Comparison of ENCODE assay signal across 7 cellular contexts in the genomic region with DNA sequence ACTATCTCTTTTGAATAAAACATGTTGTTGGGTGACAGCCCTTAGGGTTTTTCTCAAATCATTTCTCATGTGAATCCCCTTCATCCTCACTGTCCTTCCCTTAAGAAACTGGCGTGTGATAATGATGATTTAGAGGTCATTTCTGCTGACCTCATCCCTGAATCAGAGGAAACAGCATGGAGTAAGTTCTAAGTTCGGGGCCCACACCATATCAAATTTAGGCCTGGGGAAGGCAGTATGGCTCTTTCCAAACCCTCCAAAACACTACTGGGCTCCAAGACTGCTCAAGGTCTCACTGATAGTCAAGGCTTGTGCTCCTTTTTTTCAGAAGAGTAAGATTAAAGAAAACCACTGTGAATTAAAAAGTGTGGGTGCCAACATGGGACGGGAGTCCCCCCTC. TPM values are rescaled to one million over a fixed set of nuclear protein-coding genes. Genes with fewer than 3 reads are reported as not detected.
DNase-seq lines count a peak whose midpoint lies in the region; ATAC-seq and TF ChIP-seq lines count a peak whose summit lies in the region.

No MANE protein-coding gene starts in this region.

- H3K27me3 ChIP-seq in HUES64 (ENCODE audit: insufficient read depth, low read length), result peaks cover 10% of the 10 kb centered on the region
- no peaks in the 10 kb centered on the region for H3K27me3 ChIP-seq in hepatocyte

- no peak for ATAC-seq in activated CD8-positive, alpha-beta T cell treated with anti-CD3 and anti-CD28 coated beads, Interleukin-2, amount 10 ng/mL, durations not matched to agents 7 days and 5 days
- no peak for ATAC-seq in stimulated activated naive B cell treated with anti-CD40 and anti-IgM and Interleukin-4, amounts not matched to agents 10 μg/mL and 1 μg/mL and 100 μg/mL, for 72 hours (replicated peaks)
- no peak for ATAC-seq in HG03354 (IDR thresholded peaks at IDR 0.05; ENCODE audit: poor library complexity, severe bottlenecking, unreplicated experiment)

- peaks cover 58% of the 10 kb centered on the region for H3K4me1 Mint-ChIP-seq in activated CD8-positive, alpha-beta T cell treated with anti-CD3 and anti-CD28 coated beads, Interleukin-2, amount 10 ng/mL, durations not matched to agents 7 days and 5 days (ENCODE audit: low read depth)
- peaks cover 34 to 48% of the 10 kb centered on the region in 2 donors for H3K4me1 Mint-ChIP-seq in stimulated activated naive B cell treated with anti-CD40 and anti-IgM and Interleukin-4, amounts not matched to agents 10 μg/mL and 1 μg/mL and 100 μg/mL, for 72 hours

- H3K9me2 ChIP-seq in hepatocyte (replicated peaks; ENCODE audit: insufficient read depth), result no peaks in the 10 kb centered on the region

- H3K4me2 ChIP-seq in hepatocyte, result peak overlapping the region; percentile 77

- no peaks in the 10 kb centered on the region for H3K9me3 Mint-ChIP-seq in activated CD8-positive, alpha-beta T cell treated with anti-CD3 and anti-CD28 coated beads, Interleukin-2, amount 10 ng/mL, durations not matched to agents 7 days and 5 days (ENCODE audit: insufficient read depth)
- H3K9me3 Mint-ChIP-seq in stimulated activated naive B cell treated with anti-CD40 and anti-IgM and Interleukin-4, amounts not matched to agents 10 μg/mL and 1 μg/mL and 100 μg/mL, for 72 hours, result no peaks in the 10 kb centered on the region

- CTCF ChIA-PET in activated CD8-positive, alpha-beta T cell treated with anti-CD3 and anti-CD28 coated beads, Interleukin-2, amount 10 ng/mL, durations not matched to agents 7 days and 5 days (lab: Charles Lee), result interaction anchor here (0.8 to 8.2 kb wide), 16 partner anchors 11 to 321 kb away, joined by 3 to 107 read pairs (median 7); a partner anchor contains a TSS

- no peak overlapping the region for H3K9ac ChIP-seq in HUES64 (ENCODE audit: low read depth, low read length)

- H3K27ac ChIP-seq in HUES64 (ENCODE audit: low read depth, low read length) (no peak overlapping the region), hepatocyte (peak overlapping the region; percentile 83)

- POLR2A ChIA-PET in activated CD8-positive, alpha-beta T cell treated with anti-CD3 and anti-CD28 coated beads, Interleukin-2, amount 10 ng/mL, durations not matched to agents 7 days and 5 days (lab: Charles Lee), result interaction anchor here (0.7 to 7.4 kb wide), 6 partner anchors 9 to 1256 kb away, joined by 3 to 52 read pairs (median 12); a partner anchor contains a TSS

- H3K9me3 ChIP-seq in HUES64 (ENCODE audit: insufficient read depth, low read depth, low read length), result no peaks in the 10 kb centered on the region
- no peaks in the 10 kb centered on the region for H3K9me3 ChIP-seq in hepatocyte (ENCODE audit: low read depth)

- no peaks in the 10 kb centered on the region for H3K27me3 Mint-ChIP-seq in activated CD8-positive, alpha-beta T cell treated with anti-CD3 and anti-CD28 coated beads, Interleukin-2, amount 10 ng/mL, durations not matched to agents 7 days and 5 days (ENCODE audit: low read depth)
- H3K27me3 Mint-ChIP-seq in stimulated activated naive B cell treated with anti-CD40 and anti-IgM and Interleukin-4, amounts not matched to agents 10 μg/mL and 1 μg/mL and 100 μg/mL, for 72 hours, result peaks cover 28 to 39% of the 10 kb centered on the region in 2 donors

- DNase-seq in activated CD8-positive, alpha-beta T cell treated with anti-CD3 and anti-CD28 coated beads, Interleukin-2, amount 10 ng/mL, durations not matched to agents 7 days and 5 days, result no peak
- DNase-seq in hepatocyte (ENCODE audit: low spot score) (no peak), NCI-H187 treated with DMSO at 0.1 percent for 48 hours (lab: John Stamatoyannopoulos, UW) (no peak)
- no peak for DNase-seq in stimulated activated naive B cell treated with anti-CD40 and anti-IgM and Interleukin-4, amounts not matched to agents 10 μg/mL and 1 μg/mL and 100 μg/mL, for 72 hours
- DNase-seq in activated effector memory CD4-positive, alpha-beta T cell treated with anti-CD3 and anti-CD28 coated beads, Interleukin-2, amount 50 U/mL, for 16 hours, result no peak

- 70% methylated on average over 3 of the region's 3 CpGs for WGBS in HUES64
- WGBS in hepatocyte (ENCODE audit: low lambda C conversion rate, missing lambda C conversion rate), result 48% methylated on average over 3 of the region's 3 CpGs

- no peak for TF ChIP-seq CTCF in hepatocyte (IDR thresholded peaks at IDR 0.05; ENCODE audit: poor library complexity)

- peak overlapping the region; percentile 51 for H2AFZ ChIP-seq in hepatocyte

- H3K36me3 ChIP-seq in HUES64 (ENCODE audit: insufficient read depth, low read length) (0 out of 2 replicates have a peak, but pooled peaks cover 4% of the 10 kb centered on the region), hepatocyte (replicated peaks; ENCODE audit: insufficient read depth, low read depth) (no peaks in the 10 kb centered on the region)

- H4K20me1 ChIP-seq in hepatocyte (ENCODE audit: insufficient read depth, poor library complexity, severe bottlenecking), result no peaks in the 10 kb centered on the region

- peaks cover 31% of the 10 kb centered on the region for H3K36me3 Mint-ChIP-seq in activated CD8-positive, alpha-beta T cell treated with anti-CD3 and anti-CD28 coated beads, Interleukin-2, amount 10 ng/mL, durations not matched to agents 7 days and 5 days (ENCODE audit: low read depth)
- H3K36me3 Mint-ChIP-seq in stimulated activated naive B cell treated with anti-CD40 and anti-IgM and Interleukin-4, amounts not matched to agents 10 μg/mL and 1 μg/mL and 100 μg/mL, for 72 hours, result peaks cover 21 to 30% of the 10 kb centered on the region in 2 donors

- peak overlapping the region; percentile 58 for H3K27ac Mint-ChIP-seq in activated CD8-positive, alpha-beta T cell treated with anti-CD3 and anti-CD28 coated beads, Interleukin-2, amount 10 ng/mL, durations not matched to agents 7 days and 5 days
- H3K27ac Mint-ChIP-seq in stimulated activated naive B cell treated with anti-CD40 and anti-IgM and Interleukin-4, amounts not matched to agents 10 μg/mL and 1 μg/mL and 100 μg/mL, for 72 hours, result peak overlapping the region; percentile 96

- peak overlapping the region; percentile 89; the same call in 1 of the 2 replicates for H3K4me3 ChIP-seq in HUES64 (ENCODE audit: low read length)
- no peak overlapping the region for H3K4me3 ChIP-seq in hepatocyte

- peaks cover 34% of the 10 kb centered on the region for H3K79me2 ChIP-seq in hepatocyte

- peaks cover 34% of the 10 kb centered on the region for H3K4me1 ChIP-seq in HUES64 (ENCODE audit: insufficient read depth, low read length)
- peaks cover 28% of the 10 kb centered on the region for H3K4me1 ChIP-seq in hepatocyte (ENCODE audit: insufficient read depth)

- H3K4me3 Mint-ChIP-seq in activated CD8-positive, alpha-beta T cell treated with anti-CD3 and anti-CD28 coated beads, Interleukin-2, amount 10 ng/mL, durations not matched to agents 7 days and 5 days, result peak overlapping the region; percentile 97
- peak overlapping the region; percentile 85 to 96 for H3K4me3 Mint-ChIP-seq in stimulated activated naive B cell treated with anti-CD40 and anti-IgM and Interleukin-4, amounts not matched to agents 10 μg/mL and 1 μg/mL and 100 μg/mL, for 72 hours

RNA-seq across cellular contexts. Expression of a gene that starts 0.9 kb away (rescaled TPM):
- polyA plus RNA-seq in HUES64 (2013, experiment 1 of 2), result 22.6 TPM
- polyA plus RNA-seq in HUES64 (2013, experiment 2 of 2), result 20.5 TPM
- 10 to 100 TPM; 16.4 to 16.7 TPM for total RNA-seq in activated CD8-positive, alpha-beta T cell treated with anti-CD3 and anti-CD28 coated beads, Interleukin-2, amount 10 ng/mL, durations not matched to agents 7 days and 5 days
- 47.7 and 52.2 TPM in 2 replicates for total RNA-seq in hepatocyte
- polyA plus RNA-seq in hepatocyte, result 44.2 and 45.5 TPM in 2 replicates

RNA-seq across cellular contexts. Expression of a gene that starts 18.9 kb away (rescaled TPM):
- 31.3 TPM for polyA plus RNA-seq in HUES64 (2013, experiment 1 of 2)
- polyA plus RNA-seq in HUES64 (2013, experiment 2 of 2), result 32.8 TPM
- 10 to 100 TPM; 35.0 to 35.4 TPM for total RNA-seq in activated CD8-positive, alpha-beta T cell treated with anti-CD3 and anti-CD28 coated beads, Interleukin-2, amount 10 ng/mL, durations not matched to agents 7 days and 5 days
- 50.0 and 63.9 TPM in 2 replicates for total RNA-seq in hepatocyte
- polyA plus RNA-seq in hepatocyte, result 18.3 and 22.9 TPM in 2 replicates
